In the genomic region with DNA sequence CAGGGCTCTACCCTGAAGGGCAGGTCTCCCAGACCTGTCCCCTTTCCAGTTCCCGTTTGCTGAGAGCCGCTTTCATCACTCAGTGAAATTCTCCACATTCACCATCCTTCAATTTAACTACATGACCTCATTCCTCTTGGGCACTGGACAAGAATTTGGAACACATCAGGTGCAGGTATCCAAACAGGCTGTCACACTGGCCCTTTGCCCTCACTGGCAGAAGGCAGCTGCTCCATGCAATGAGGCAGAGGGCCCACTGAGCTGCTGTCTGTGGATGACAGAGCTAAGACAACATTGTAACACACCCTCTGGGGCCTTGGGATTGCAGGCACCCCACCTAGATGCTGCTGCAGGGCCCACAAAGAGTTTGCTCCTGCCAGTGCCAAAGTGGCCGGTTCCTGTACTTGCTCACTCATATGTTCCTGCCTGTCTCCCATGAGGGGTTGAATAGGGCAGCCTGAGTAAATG, we compare ENCODE assay signal across 20 cellular contexts. TPM values are rescaled to one million over a fixed set of nuclear protein-coding genes. Genes with fewer than 3 reads are reported as not detected.
"Had no signal": no experiment of that assay in that cellular context is flagged by ENCODE, and none has a peak within 500 bp of the region (broad histone marks: within the 10 kb centered on the region; RNA-seq: fewer than 3 reads in every experiment).

No MANE protein-coding gene starts in this region.

- H3K9me3 ChIP-seq: gastroesophageal sphincter, left lung, prostate gland, thoracic aorta, upper lobe of right lung had no signal

- H3K36me3 ChIP-seq: brain microvascular endothelial cell, gastroesophageal sphincter, left lung, prostate gland, thoracic aorta, upper lobe of right lung had no signal

- H3K4me3 ChIP-seq: gastroesophageal sphincter, hepatocyte, left lung, prostate gland, thoracic aorta, upper lobe of right lung had no signal

- H3K4me1 ChIP-seq: gastroesophageal sphincter, left lung, prostate gland, upper lobe of right lung had no signal

- DNase-seq: activated CD4-positive, alpha-beta T cell treated with anti-CD3 and anti-CD28 coated beads, Interleukin-2, amount 50 U/mL, for 1 hour; activated naive CD8-positive, alpha-beta T cell treated with anti-CD3 and anti-CD28 coated beads, Interleukin-2, amount 10 ng/mL, durations not matched to agents 7 days and 5 days; brain microvascular endothelial cell; islet precursor cell; left lung; nephron progenitor cell; stimulated activated CD4-positive, alpha-beta T cell treated with anti-CD3 and anti-CD28 coated beads, Interleukin-1b, Interleukin-23, amount 100 ng/mL, for 48 hours; upper lobe of right lung had no signal

- H3K27ac ChIP-seq: brain microvascular endothelial cell, gastroesophageal sphincter, hepatocyte, left lung, prostate gland, thoracic aorta, upper lobe of right lung had no signal

- H3K27me3 ChIP-seq: gastroesophageal sphincter, hepatocyte, left lung, upper lobe of right lung had no signal

- ATAC-seq: activated CD4-positive, CD25-positive, alpha-beta regulatory T cell treated with anti-CD3 and anti-CD28 coated beads, Interleukin-2, amount 50 U/mL, for 24 hours; gastroesophageal sphincter; left lung; sciatic nerve; upper lobe of right lung had no signal

RNA-seq across cellular contexts. Expression of a gene that starts 55.1 kb away (rescaled TPM):
- total RNA-seq: activated CD8-positive, alpha-beta memory T cell treated with anti-CD3 and anti-CD28 coated beads for 36 hours; activated naive CD8-positive, alpha-beta T cell treated with anti-CD3 and anti-CD28 coated beads, Interleukin-2, amount 10 ng/mL, durations not matched to agents 7 days and 5 days; chondrocyte; dermis microvascular lymphatic vessel endothelial cell; epithelial cell of proximal tubule; gastroesophageal sphincter; hepatocyte; left lung; mesenteric fat pad; osteoblast; thoracic aorta; upper lobe of right lung had no signal
- polyA plus RNA-seq: hepatocyte had no signal
